In the genomic region with DNA sequence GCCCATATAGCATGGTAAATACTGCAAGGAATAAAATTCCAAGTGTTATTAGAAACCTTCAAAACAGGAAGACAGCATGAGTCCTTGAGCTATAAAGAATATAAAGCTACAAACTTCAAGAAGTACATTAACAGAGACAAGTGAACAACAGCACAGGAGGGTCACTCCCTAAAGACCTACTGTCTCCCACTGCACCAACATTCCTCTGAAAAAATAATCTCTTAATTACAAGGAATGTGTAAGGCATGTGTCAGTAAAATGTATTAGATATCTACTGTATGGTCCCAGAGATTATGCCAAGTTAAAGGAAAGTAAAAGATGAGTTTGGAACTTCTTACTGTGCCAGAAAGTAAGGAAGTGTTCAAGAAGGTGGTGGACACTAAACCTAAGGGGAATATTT, we compare ENCODE assay signal across 1 cellular context.
TF ChIP-seq lines count a peak whose summit lies in the region.

No MANE protein-coding gene starts in this region.

TF ChIP-seq in GM23338, 12 proteins besides CTCF, POLR2A, EP300 and RAD21 (continued from another document):
- TF ChIP-seq, protein P1, sequence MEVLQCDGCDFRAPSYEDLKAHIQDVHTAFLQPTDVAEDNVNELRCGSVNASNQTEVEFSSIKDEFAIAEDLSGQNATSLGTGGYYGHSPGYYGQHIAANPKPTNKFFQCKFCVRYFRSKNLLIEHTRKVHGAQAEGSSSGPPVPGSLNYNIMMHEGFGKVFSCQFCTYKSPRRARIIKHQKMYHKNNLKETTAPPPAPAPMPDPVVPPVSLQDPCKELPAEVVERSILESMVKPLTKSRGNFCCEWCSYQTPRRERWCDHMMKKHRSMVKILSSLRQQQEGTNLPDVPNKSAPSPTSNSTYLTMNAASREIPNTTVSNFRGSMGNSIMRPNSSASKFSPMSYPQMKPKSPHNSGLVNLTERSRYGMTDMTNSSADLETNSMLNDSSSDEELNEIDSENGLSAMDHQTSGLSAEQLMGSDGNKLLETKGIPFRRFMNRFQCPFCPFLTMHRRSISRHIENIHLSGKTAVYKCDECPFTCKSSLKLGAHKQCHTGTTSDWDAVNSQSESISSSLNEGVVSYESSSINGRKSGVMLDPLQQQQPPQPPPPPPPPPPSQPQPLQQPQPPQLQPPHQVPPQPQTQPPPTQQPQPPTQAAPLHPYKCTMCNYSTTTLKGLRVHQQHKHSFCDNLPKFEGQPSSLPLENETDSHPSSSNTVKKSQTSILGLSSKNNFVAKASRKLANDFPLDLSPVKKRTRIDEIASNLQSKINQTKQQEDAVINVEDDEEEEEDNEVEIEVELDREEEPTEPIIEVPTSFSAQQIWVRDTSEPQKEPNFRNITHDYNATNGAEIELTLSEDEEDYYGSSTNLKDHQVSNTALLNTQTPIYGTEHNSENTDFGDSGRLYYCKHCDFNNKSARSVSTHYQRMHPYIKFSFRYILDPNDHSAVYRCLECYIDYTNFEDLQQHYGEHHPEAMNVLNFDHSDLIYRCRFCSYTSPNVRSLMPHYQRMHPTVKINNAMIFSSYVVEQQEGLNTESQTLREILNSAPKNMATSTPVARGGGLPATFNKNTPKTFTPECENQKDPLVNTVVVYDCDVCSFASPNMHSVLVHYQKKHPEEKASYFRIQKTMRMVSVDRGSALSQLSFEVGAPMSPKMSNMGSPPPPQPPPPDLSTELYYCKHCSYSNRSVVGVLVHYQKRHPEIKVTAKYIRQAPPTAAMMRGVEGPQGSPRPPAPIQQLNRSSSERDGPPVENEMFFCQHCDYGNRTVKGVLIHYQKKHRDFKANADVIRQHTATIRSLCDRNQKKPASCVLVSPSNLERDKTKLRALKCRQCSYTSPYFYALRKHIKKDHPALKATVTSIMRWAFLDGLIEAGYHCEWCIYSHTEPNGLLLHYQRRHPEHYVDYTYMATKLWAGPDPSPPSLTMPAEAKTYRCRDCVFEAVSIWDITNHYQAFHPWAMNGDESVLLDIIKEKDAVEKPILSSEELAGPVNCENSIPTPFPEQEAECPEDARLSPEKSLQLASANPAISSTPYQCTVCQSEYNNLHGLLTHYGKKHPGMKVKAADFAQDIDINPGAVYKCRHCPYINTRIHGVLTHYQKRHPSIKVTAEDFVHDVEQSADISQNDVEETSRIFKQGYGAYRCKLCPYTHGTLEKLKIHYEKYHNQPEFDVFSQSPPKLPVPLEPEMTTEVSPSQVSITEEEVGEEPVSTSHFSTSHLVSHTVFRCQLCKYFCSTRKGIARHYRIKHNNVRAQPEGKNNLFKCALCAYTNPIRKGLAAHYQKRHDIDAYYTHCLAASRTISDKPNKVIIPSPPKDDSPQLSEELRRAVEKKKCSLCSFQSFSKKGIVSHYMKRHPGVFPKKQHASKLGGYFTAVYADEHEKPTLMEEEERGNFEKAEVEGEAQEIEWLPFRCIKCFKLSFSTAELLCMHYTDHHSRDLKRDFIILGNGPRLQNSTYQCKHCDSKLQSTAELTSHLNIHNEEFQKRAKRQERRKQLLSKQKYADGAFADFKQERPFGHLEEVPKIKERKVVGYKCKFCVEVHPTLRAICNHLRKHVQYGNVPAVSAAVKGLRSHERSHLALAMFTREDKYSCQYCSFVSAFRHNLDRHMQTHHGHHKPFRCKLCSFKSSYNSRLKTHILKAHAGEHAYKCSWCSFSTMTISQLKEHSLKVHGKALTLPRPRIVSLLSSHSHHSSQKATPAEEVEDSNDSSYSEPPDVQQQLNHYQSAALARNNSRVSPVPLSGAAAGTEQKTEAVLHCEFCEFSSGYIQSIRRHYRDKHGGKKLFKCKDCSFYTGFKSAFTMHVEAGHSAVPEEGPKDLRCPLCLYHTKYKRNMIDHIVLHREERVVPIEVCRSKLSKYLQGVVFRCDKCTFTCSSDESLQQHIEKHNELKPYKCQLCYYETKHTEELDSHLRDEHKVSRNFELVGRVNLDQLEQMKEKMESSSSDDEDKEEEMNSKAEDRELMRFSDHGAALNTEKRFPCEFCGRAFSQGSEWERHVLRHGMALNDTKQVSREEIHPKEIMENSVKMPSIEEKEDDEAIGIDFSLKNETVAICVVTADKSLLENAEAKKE (CRISPR knock-in tag; IDR thresholded peaks at IDR 0.05) = no peak
- no peak for TF ChIP-seq STAT1 (IDR thresholded peaks at IDR 0.05; ENCODE audit: unreplicated experiment)
- no peak for TF ChIP-seq EZH2 (IDR thresholded peaks at IDR 0.05; ENCODE audit: low read depth, unreplicated experiment)
- no peak for TF ChIP-seq EZH2phosphoT487 (IDR thresholded peaks at IDR 0.05; ENCODE audit: unreplicated experiment)
